Comparison of ENCODE assay signal across 2 cellular contexts in the genomic region with DNA sequence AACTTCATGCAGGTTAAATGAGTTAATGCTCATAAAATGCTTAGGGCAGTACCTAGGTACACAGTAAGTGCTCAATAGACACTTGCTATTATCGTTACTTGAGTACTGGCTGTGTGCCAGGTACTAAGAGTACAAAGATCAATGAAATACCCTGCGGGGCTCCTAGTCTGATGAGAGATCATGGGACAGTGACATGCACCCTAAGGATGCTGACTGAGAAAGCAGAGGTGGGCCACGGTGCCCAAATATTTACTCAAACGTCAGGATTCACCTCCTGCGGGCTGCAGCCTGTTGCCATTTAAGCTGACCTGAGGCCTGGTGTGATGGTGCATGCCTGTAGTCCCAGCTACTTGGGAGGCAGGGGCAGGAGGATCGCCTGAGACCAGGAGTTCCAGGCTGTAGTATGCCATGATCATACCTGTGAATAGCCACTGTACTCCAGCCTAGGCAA.
TF ChIP-seq lines count a peak whose summit lies in the region.

No MANE protein-coding gene starts in this region.

TF ChIP-seq in A549, 52 proteins besides CTCF, POLR2A, EP300 and RAD21 (continued from another document and continues in another):
- TF ChIP-seq, protein P1, sequence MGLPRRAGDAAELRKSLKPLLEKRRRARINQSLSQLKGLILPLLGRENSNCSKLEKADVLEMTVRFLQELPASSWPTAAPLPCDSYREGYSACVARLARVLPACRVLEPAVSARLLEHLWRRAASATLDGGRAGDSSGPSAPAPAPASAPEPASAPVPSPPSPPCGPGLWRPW (IDR thresholded peaks at IDR 0.05) = no peak
- TF ChIP-seq ZSCAN20 (CRISPR knock-in tag; IDR thresholded peaks at IDR 0.05) (no peak), ZFP36 (IDR thresholded peaks at IDR 0.05; ENCODE audit: borderline replicate concordance, partially characterized antibody) (no peak), MAFK (IDR thresholded peaks at IDR 0.05; ENCODE audit: partially characterized antibody) (no peak), NR3C1 (IDR thresholded peaks at IDR 0.05) (no peak), JUNB (IDR thresholded peaks at IDR 0.05) (peak; percentile 77), RARB (CRISPR knock-in tag; IDR thresholded peaks at IDR 0.05) (peak; percentile 29; the same call in 1 of the 2 replicates), KDM1A (IDR thresholded peaks at IDR 0.05; ENCODE audit: low read depth) (no peak), FOSL2 (IDR thresholded peaks at IDR 0.05) (no peak), FOSL2 (CRISPR knock-in tag; IDR thresholded peaks at IDR 0.05) (peak; percentile 62; the same call in 1 of the 2 replicates), BHLHE40 (IDR thresholded peaks at IDR 0.05; ENCODE audit: low read depth, low read length) (no peak), TP53 (CRISPR knock-in tag; IDR thresholded peaks at IDR 0.05) (no peak), SREBF2 (IDR thresholded peaks at IDR 0.05) (no peak), MAZ (IDR thresholded peaks at IDR 0.05; ENCODE audit: borderline replicate concordance, low read depth, low read length) (no peak), HDAC2 (IDR thresholded peaks at IDR 0.05) (no peak), CEBPB (IDR thresholded peaks at IDR 0.05) (no peak), PHF8 (IDR thresholded peaks at IDR 0.05; ENCODE audit: borderline replicate concordance, low read depth) (no peak), RNF2 (IDR thresholded peaks at IDR 0.05; ENCODE audit: borderline replicate concordance, low read depth) (no peak), POLR2AphosphoS2 (conservative IDR thresholded peaks at IDR 0.05; ENCODE audit: low read length) (no peak), GATA3 (IDR thresholded peaks at IDR 0.05; ENCODE audit: borderline replicate concordance) (peak; percentile 54; the same call in 1 of the 2 replicates), CBX8 (IDR thresholded peaks at IDR 0.05) (no peak), CHD2 (IDR thresholded peaks at IDR 0.05; ENCODE audit: low read length, partially characterized antibody) (no peak)
- TF ChIP-seq, protein P2, sequence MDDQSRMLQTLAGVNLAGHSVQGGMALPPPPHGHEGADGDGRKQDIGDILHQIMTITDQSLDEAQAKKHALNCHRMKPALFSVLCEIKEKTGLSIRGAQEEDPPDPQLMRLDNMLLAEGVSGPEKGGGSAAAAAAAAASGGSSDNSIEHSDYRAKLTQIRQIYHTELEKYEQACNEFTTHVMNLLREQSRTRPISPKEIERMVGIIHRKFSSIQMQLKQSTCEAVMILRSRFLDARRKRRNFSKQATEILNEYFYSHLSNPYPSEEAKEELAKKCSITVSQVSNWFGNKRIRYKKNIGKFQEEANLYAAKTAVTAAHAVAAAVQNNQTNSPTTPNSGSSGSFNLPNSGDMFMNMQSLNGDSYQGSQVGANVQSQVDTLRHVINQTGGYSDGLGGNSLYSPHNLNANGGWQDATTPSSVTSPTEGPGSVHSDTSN (IDR thresholded peaks at IDR 0.05) = no peak
- TF ChIP-seq, protein P3, sequence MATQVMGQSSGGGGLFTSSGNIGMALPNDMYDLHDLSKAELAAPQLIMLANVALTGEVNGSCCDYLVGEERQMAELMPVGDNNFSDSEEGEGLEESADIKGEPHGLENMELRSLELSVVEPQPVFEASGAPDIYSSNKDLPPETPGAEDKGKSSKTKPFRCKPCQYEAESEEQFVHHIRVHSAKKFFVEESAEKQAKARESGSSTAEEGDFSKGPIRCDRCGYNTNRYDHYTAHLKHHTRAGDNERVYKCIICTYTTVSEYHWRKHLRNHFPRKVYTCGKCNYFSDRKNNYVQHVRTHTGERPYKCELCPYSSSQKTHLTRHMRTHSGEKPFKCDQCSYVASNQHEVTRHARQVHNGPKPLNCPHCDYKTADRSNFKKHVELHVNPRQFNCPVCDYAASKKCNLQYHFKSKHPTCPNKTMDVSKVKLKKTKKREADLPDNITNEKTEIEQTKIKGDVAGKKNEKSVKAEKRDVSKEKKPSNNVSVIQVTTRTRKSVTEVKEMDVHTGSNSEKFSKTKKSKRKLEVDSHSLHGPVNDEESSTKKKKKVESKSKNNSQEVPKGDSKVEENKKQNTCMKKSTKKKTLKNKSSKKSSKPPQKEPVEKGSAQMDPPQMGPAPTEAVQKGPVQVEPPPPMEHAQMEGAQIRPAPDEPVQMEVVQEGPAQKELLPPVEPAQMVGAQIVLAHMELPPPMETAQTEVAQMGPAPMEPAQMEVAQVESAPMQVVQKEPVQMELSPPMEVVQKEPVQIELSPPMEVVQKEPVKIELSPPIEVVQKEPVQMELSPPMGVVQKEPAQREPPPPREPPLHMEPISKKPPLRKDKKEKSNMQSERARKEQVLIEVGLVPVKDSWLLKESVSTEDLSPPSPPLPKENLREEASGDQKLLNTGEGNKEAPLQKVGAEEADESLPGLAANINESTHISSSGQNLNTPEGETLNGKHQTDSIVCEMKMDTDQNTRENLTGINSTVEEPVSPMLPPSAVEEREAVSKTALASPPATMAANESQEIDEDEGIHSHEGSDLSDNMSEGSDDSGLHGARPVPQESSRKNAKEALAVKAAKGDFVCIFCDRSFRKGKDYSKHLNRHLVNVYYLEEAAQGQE (IDR thresholded peaks at IDR 0.05) = no peak
- TF ChIP-seq, protein P4, sequence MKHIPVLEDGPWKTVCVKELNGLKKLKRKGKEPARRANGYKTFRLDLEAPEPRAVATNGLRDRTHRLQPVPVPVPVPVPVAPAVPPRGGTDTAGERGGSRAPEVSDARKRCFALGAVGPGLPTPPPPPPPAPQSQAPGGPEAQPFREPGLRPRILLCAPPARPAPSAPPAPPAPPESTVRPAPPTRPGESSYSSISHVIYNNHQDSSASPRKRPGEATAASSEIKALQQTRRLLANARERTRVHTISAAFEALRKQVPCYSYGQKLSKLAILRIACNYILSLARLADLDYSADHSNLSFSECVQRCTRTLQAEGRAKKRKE (CRISPR knock-in tag; IDR thresholded peaks at IDR 0.05; ENCODE audit: low read depth) = no peak; the same call in 1 of the 2 replicates
- TF ChIP-seq, protein P5, sequence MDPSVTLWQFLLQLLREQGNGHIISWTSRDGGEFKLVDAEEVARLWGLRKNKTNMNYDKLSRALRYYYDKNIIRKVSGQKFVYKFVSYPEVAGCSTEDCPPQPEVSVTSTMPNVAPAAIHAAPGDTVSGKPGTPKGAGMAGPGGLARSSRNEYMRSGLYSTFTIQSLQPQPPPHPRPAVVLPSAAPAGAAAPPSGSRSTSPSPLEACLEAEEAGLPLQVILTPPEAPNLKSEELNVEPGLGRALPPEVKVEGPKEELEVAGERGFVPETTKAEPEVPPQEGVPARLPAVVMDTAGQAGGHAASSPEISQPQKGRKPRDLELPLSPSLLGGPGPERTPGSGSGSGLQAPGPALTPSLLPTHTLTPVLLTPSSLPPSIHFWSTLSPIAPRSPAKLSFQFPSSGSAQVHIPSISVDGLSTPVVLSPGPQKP (IDR thresholded peaks at IDR 0.05; ENCODE audit: low read depth, low read length) = no peak
- TF ChIP-seq, protein P6, sequence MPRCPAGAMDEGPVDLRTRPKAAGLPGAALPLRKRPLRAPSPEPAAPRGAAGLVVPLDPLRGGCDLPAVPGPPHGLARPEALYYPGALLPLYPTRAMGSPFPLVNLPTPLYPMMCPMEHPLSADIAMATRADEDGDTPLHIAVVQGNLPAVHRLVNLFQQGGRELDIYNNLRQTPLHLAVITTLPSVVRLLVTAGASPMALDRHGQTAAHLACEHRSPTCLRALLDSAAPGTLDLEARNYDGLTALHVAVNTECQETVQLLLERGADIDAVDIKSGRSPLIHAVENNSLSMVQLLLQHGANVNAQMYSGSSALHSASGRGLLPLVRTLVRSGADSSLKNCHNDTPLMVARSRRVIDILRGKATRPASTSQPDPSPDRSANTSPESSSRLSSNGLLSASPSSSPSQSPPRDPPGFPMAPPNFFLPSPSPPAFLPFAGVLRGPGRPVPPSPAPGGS (IDR thresholded peaks at IDR 0.05) = no peak

TF ChIP-seq in HEK293, 187 proteins besides CTCF, POLR2A, EP300 and RAD21:
- TF ChIP-seq, protein P7, sequence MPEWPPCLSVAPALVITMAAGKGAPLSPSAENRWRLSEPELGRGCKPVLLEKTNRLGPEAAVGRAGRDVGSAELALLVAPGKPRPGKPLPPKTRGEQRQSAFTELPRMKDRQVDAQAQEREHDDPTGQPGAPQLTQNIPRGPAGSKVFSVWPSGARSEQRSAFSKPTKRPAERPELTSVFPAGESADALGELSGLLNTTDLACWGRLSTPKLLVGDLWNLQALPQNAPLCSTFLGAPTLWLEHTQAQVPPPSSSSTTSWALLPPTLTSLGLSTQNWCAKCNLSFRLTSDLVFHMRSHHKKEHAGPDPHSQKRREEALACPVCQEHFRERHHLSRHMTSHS (tag by site-specific recombination; IDR thresholded peaks at IDR 0.05) = no peak
- no peak for TF ChIP-seq ZNF473 (tag by site-specific recombination; IDR thresholded peaks at IDR 0.05)
- TF ChIP-seq ZIC2 (tag by site-specific recombination; IDR thresholded peaks at IDR 0.05) = peak; percentile 94
- peak; percentile 51; the same call in 1 of the 2 replicates for TF ChIP-seq SCRT2 (tag by site-specific recombination; IDR thresholded peaks at IDR 0.05)
- TF ChIP-seq, protein P8, sequence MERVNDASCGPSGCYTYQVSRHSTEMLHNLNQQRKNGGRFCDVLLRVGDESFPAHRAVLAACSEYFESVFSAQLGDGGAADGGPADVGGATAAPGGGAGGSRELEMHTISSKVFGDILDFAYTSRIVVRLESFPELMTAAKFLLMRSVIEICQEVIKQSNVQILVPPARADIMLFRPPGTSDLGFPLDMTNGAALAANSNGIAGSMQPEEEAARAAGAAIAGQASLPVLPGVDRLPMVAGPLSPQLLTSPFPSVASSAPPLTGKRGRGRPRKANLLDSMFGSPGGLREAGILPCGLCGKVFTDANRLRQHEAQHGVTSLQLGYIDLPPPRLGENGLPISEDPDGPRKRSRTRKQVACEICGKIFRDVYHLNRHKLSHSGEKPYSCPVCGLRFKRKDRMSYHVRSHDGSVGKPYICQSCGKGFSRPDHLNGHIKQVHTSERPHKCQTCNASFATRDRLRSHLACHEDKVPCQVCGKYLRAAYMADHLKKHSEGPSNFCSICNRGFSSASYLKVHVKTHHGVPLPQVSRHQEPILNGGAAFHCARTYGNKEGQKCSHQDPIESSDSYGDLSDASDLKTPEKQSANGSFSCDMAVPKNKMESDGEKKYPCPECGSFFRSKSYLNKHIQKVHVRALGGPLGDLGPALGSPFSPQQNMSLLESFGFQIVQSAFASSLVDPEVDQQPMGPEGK (tag by site-specific recombination; IDR thresholded peaks at IDR 0.05) = 0 out of 2 replicates have a peak, but pooled peaks have one; percentile 10
- TF ChIP-seq ZNF571 (tag by site-specific recombination; IDR thresholded peaks at IDR 0.05) = no peak
